ENCODE assay signal across 24 cellular contexts in the genomic region with DNA sequence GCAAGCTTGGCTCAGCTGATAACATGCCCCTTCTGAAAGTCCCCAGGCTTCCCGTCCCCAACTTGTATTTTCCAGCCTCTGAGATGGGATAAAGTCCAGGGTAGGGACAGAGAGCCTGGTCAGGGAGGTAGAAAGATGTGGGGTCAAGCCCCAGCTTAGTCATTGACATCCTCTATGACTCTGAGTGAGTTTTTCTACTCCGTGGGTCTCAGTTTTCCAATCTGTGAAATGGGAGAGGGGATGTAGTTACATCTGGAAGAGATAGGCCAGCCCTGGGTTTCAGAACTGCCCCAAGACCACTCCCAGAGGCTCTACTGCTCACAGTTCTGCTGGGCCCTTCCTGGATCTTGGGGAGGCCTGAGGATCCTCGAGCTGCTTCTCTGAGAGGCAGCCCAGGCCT. TPM values are rescaled to one million over a fixed set of nuclear protein-coding genes. Genes with fewer than 3 reads are reported as not detected.
"Had no signal": no experiment of that assay in that cellular context is flagged by ENCODE, and none has a peak within 500 bp of the region (broad histone marks: within the 10 kb centered on the region; RNA-seq: fewer than 3 reads in every experiment).

No MANE protein-coding gene starts in this region.

- H3K9me3 Mint-ChIP-seq: activated naive CD4-positive, alpha-beta T cell treated with anti-CD3 and anti-CD28 coated beads, Interleukin-2, amount 50 U/mL, for 24 hours; activated T-cell treated with anti-CD3 and anti-CD28 coated beads, Interleukin-2, amount 50 U/mL, for 24 hours; activated T-helper 1 cell treated with anti-CD3 and anti-CD28 coated beads, Interleukin-12 subunit alpha, Interleukin-12 subunit beta, Interleukin-2, Interleukin-4 antibody, amounts not matched to agents 30 ng/mL and 10 ng/mL and 1 ng/mL, durations not matched to agents 14 hours and 24 hours and 36 hours; central memory CD8-positive, alpha-beta T cell; T-helper 1 cell treated with Interleukin-12 subunit alpha and Interleukin-12 subunit beta and Interleukin-4 antibody, amounts not matched to agents 30 μg/mL and 1 μg/mL, for 36 hours; WTC11 had no signal

- DNase-seq: activated CD4-positive, alpha-beta T cell treated with anti-CD3 and anti-CD28 coated beads for 48 hours; activated CD4-positive, alpha-beta T cell treated with anti-CD3 and anti-CD28 coated beads, Interleukin-2, amount 50 U/mL, for 4 hours; activated CD4-positive, CD25-positive, alpha-beta regulatory T cell treated with anti-CD3 and anti-CD28 coated beads, Interleukin-2, amount 50 U/mL, for 72 hours; activated CD8-positive, alpha-beta T cell treated with anti-CD3 and anti-CD28 coated beads, Interleukin-2, amount 10 ng/mL, durations not matched to agents 7 days and 5 days; activated effector memory CD4-positive, alpha-beta T cell treated with Interleukin-2 at 50 U/mL for 16 hours; activated naive CD4-positive, alpha-beta T cell; activated T-cell treated with anti-CD3 and anti-CD28 coated beads, Interleukin-2, amount 50 U/mL, for 24 hours; aorta; Kasumi-1; NCI-H1105 treated with DMSO at 0.1 percent for 48 hours; NCI-H1436 treated with DMSO at 0.1 percent for 48 hours; NCI-H187; NCI-H2081; NCI-H446; NCI-H524; SHP77 treated with DMSO at 0.1 percent for 48 hours had no signal

- H3K36me3 Mint-ChIP-seq: activated naive CD4-positive, alpha-beta T cell treated with anti-CD3 and anti-CD28 coated beads, Interleukin-2, amount 50 U/mL, for 24 hours; WTC11 had no signal

- H3K27ac Mint-ChIP-seq: activated CD8-positive, alpha-beta T cell treated with anti-CD3 and anti-CD28 coated beads, Interleukin-2, amount 10 ng/mL, durations not matched to agents 7 days and 5 days; activated naive CD4-positive, alpha-beta T cell treated with anti-CD3 and anti-CD28 coated beads, Interleukin-2, amount 50 U/mL, for 24 hours; activated T-cell treated with anti-CD3 and anti-CD28 coated beads, Interleukin-2, amount 50 U/mL, for 24 hours; activated T-helper 1 cell treated with anti-CD3 and anti-CD28 coated beads, Interleukin-12 subunit alpha, Interleukin-12 subunit beta, Interleukin-2, Interleukin-4 antibody, amounts not matched to agents 30 ng/mL and 10 ng/mL and 1 ng/mL, durations not matched to agents 14 hours and 24 hours and 36 hours; T-helper 1 cell treated with Interleukin-12 subunit alpha and Interleukin-12 subunit beta and Interleukin-4 antibody, amounts not matched to agents 30 μg/mL and 1 μg/mL, for 36 hours; WTC11 had no signal

- FAIRE-seq: bronchial epithelial cell, RCC 7860 had no signal

- H3K4me3 Mint-ChIP-seq: activated CD8-positive, alpha-beta T cell treated with anti-CD3 and anti-CD28 coated beads, Interleukin-2, amount 10 ng/mL, durations not matched to agents 7 days and 5 days; activated naive CD4-positive, alpha-beta T cell treated with anti-CD3 and anti-CD28 coated beads, Interleukin-2, amount 50 U/mL, for 24 hours; activated T-cell treated with anti-CD3 and anti-CD28 coated beads, Interleukin-2, amount 50 U/mL, for 24 hours; central memory CD8-positive, alpha-beta T cell; T-helper 1 cell treated with Interleukin-12 subunit alpha and Interleukin-12 subunit beta and Interleukin-4 antibody, amounts not matched to agents 30 μg/mL and 1 μg/mL, for 36 hours; WTC11 had no signal

- ATAC-seq: activated CD8-positive, alpha-beta T cell treated with anti-CD3 and anti-CD28 coated beads, Interleukin-2, amount 10 ng/mL, durations not matched to agents 7 days and 5 days; WTC11 had no signal

RNA-seq across cellular contexts. Expression of a gene that starts 23.5 kb away (rescaled TPM):
- total RNA-seq: activated CD8-positive, alpha-beta T cell treated with anti-CD3 and anti-CD28 coated beads, Interleukin-2, amount 10 ng/mL, durations not matched to agents 7 days and 5 days; activated T-helper 1 cell treated with anti-CD3 and anti-CD28 coated beads, Interleukin-12 subunit alpha, Interleukin-12 subunit beta, Interleukin-2, Interleukin-4 antibody, amounts not matched to agents 30 ng/mL and 10 ng/mL and 1 ng/mL, durations not matched to agents 14 hours and 24 hours and 36 hours; aorta; bronchial epithelial cell had no signal
- polyA plus RNA-seq: aorta had no signal

RNA-seq across cellular contexts. Expression of a gene that starts 23.6 kb away (rescaled TPM):
- total RNA-seq: activated CD8-positive, alpha-beta T cell treated with anti-CD3 and anti-CD28 coated beads, Interleukin-2, amount 10 ng/mL, durations not matched to agents 7 days and 5 days; activated T-helper 1 cell treated with anti-CD3 and anti-CD28 coated beads, Interleukin-12 subunit alpha, Interleukin-12 subunit beta, Interleukin-2, Interleukin-4 antibody, amounts not matched to agents 30 ng/mL and 10 ng/mL and 1 ng/mL, durations not matched to agents 14 hours and 24 hours and 36 hours; aorta; bronchial epithelial cell; SK-MEL-5 had no signal
- polyA plus RNA-seq: aorta had no signal

RNA-seq across cellular contexts. Expression of a gene that starts 57.7 kb away (rescaled TPM):
- total RNA-seq: aorta, SK-MEL-5 had no signal
